In the genomic region with DNA sequence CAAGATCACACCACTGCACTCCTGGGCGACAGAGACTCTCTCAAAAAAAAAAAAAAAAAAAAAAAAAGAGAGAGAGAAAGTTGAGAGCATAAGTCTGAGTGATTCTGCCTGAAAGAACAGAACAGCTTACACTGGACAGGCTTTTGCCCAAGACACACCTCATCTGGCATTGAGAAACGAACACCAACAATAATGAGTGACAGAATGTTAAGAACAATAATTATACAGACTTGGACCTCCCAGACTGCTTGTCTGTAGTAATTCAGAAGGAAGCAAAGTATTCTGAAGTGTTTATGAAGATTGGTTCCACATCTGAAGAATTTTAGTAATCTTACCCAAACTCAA, we compare ENCODE assay signal across 13 cellular contexts. TPM values are rescaled to one million over a fixed set of nuclear protein-coding genes. Genes with fewer than 3 reads are reported as not detected.
DNase-seq lines count a peak whose midpoint lies in the region; ATAC-seq and TF ChIP-seq lines count a peak whose summit lies in the region.
"Had no signal": no experiment of that assay in that cellular context is flagged by ENCODE, and none has a peak within 500 bp of the region (broad histone marks: within the 10 kb centered on the region; RNA-seq: fewer than 3 reads in every experiment).

No MANE protein-coding gene starts in this region.

- no peaks in the 10 kb centered on the region for H3F3A ChIP-seq in neural progenitor cell (ENCODE audit: low read depth)

- TF ChIP-seq CTCF in neural progenitor cell (IDR thresholded peaks at IDR 0.05) (no peak), foreskin keratinocyte (conservative IDR thresholded peaks at IDR 0.05) (no peak)

- no peak overlapping the region for H3K4me3 Mint-ChIP-seq in neural progenitor cell
- H3K4me3 Mint-ChIP-seq: activated CD4-positive, alpha-beta T cell treated with anti-CD3 and anti-CD28 coated beads for 36 hours had no signal

- no peaks in the 10 kb centered on the region for H3K4me1 ChIP-seq in neural progenitor cell
- H3K4me1 ChIP-seq in foreskin keratinocyte, result peaks cover 5% of the 10 kb centered on the region

- H3K4me3 ChIP-seq in neural progenitor cell, result no peak overlapping the region

- H3K36me3 ChIP-seq in neural progenitor cell, result no peaks in the 10 kb centered on the region
- H3K36me3 ChIP-seq: neutrophil had no signal

- no peak overlapping the region for H3K4me2 ChIP-seq in neural progenitor cell

- no peak overlapping the region for H3K9ac ChIP-seq in neural progenitor cell

- no peak overlapping the region for H2AFZ ChIP-seq in neural progenitor cell (replicated peaks)

- DNase-seq in HCEC 1CT, result peak; percentile 23
- DNase-seq in neural progenitor cell (ENCODE audit: low spot score), result no peak
- no peak for DNase-seq in NCI-H510A (lab: John Stamatoyannopoulos, UW)
- no peak for DNase-seq in NCI-H146 treated with DMSO at 0.1 percent for 48 hours (lab: John Stamatoyannopoulos, UW; ENCODE audit: unreplicated experiment)
- DNase-seq in foreskin keratinocyte, result no peak
- DNase-seq: DMS 273 treated with DMSO at 0.1 percent for 48 hours, NCI-H1417 treated with DMSO at 0.1 percent for 48 hours, RPMI8226 had no signal

- H3K27me3 ChIP-seq in neural progenitor cell (no peaks in the 10 kb centered on the region), foreskin keratinocyte (no peaks in the 10 kb centered on the region)
- H3K27me3 ChIP-seq: neutrophil had no signal

- H3K36me3 Mint-ChIP-seq in neural progenitor cell, result peaks cover 1% of the 10 kb centered on the region

- H3K79me2 ChIP-seq in neural progenitor cell (ENCODE audit: low read depth), result no peaks in the 10 kb centered on the region

- H4K20me1 ChIP-seq in neural progenitor cell (ENCODE audit: low read depth), result no peaks in the 10 kb centered on the region

- ATAC-seq in GM18858 (IDR thresholded peaks at IDR 0.05; ENCODE audit: unreplicated experiment) (peak; percentile 8), HG03520 (IDR thresholded peaks at IDR 0.05; ENCODE audit: unreplicated experiment) (peak; percentile 19), foreskin keratinocyte (no peak), GM18873 (IDR thresholded peaks at IDR 0.05; ENCODE audit: low FRiP score, unreplicated experiment) (no peak)

- H3K9me3 ChIP-seq in neural progenitor cell (ENCODE audit: low read depth), result no peaks in the 10 kb centered on the region
- H3K9me3 ChIP-seq: neutrophil had no signal

- H3K27me3 Mint-ChIP-seq in neural progenitor cell (ENCODE audit: insufficient read depth, low read depth), result no peaks in the 10 kb centered on the region
- H3K27me3 Mint-ChIP-seq: activated CD4-positive, alpha-beta T cell treated with anti-CD3 and anti-CD28 coated beads for 36 hours had no signal

- peaks cover 2% of the 10 kb centered on the region for H3K9me3 Mint-ChIP-seq in neural progenitor cell

- H3K27ac ChIP-seq in neural progenitor cell (no peak overlapping the region), foreskin keratinocyte (no peak overlapping the region)
- H3K27ac ChIP-seq: neutrophil had no signal

- H3K27ac Mint-ChIP-seq in neural progenitor cell, result peak overlapping the region; percentile 13
- H3K27ac Mint-ChIP-seq: activated CD4-positive, alpha-beta T cell treated with anti-CD3 and anti-CD28 coated beads for 36 hours had no signal

- peaks cover 18% of the 10 kb centered on the region for H3K4me1 Mint-ChIP-seq in neural progenitor cell

RNA-seq across cellular contexts. Expression of gene ABCC4, which starts 20.0 kb away (rescaled TPM):
- total RNA-seq in neural progenitor cell (ENCODE audit: low replicate concordance), result 16.6 and 23.6 TPM in 2 replicates
- 12.7 and 15.0 TPM in 2 replicates for total RNA-seq in foreskin keratinocyte
- polyA plus RNA-seq in foreskin keratinocyte, result 3.1 and 3.2 TPM in 2 replicates

Comparison
In these comparisons a context has a peak if more than half of its experiments do, and no peak if none do; other contexts are left out.
1. ATAC-seq: peak in GM18858 (single experiment) and HG03520 (single experiment); none in foreskin keratinocyte (single experiment) and GM18873 (single experiment).